11 cellular contexts compared by ENCODE assay signal in genomic region chr4:80074059-80074458, GRCh38. TPM values are rescaled to one million over a fixed set of nuclear protein-coding genes. Genes with fewer than 3 reads are reported as not detected.
A peak's percentile ranks its signal among the peaks of the same experiment; 100 is the strongest.
DNase-seq lines count a peak whose midpoint lies in the region; ATAC-seq and TF ChIP-seq lines count a peak whose summit lies in the region.
"Had no signal": no experiment of that assay in that cellular context is flagged by ENCODE, and none has a peak within 500 bp of the region (broad histone marks: within the 10 kb centered on the region; RNA-seq: fewer than 3 reads in every experiment).

No MANE protein-coding gene starts in this region.

- H3K9ac ChIP-seq in SU-DHL-6 (ENCODE audit: low read length), result 0 out of 2 replicates have a peak overlapping the region, but pooled peaks have one; percentile 63
- no peak overlapping the region for H3K9ac ChIP-seq in stomach smooth muscle (ENCODE audit: low read length in 2 of 2)

- H3K9me2 ChIP-seq in SU-DHL-6 (replicated peaks; ENCODE audit: insufficient read depth, low read length), result no peaks in the 10 kb centered on the region

- H3K27me3 Mint-ChIP-seq in T-helper 2 cell treated with Interferon-gamma antibody and Interleukin-4, amounts not matched to agents 5 μg/mL and 100 μg/mL, for 36 hours (ENCODE audit: low read depth), result peaks cover 6% of the 10 kb centered on the region

- H4K20me1 ChIP-seq in SU-DHL-6 (ENCODE audit: low read depth, low read length), result no peaks in the 10 kb centered on the region

- no peaks in the 10 kb centered on the region for H3K9me3 Mint-ChIP-seq in T-helper 2 cell treated with Interferon-gamma antibody and Interleukin-4, amounts not matched to agents 5 μg/mL and 100 μg/mL, for 36 hours

- peak overlapping the region; percentile 95 for H3K4me3 Mint-ChIP-seq in T-helper 2 cell treated with Interferon-gamma antibody and Interleukin-4, amounts not matched to agents 5 μg/mL and 100 μg/mL, for 36 hours

- peaks cover 4% of the 10 kb centered on the region; the same call in 1 of the 2 replicates for H3F3A ChIP-seq in SU-DHL-6 (ENCODE audit: insufficient read depth)

- H3K4me1 Mint-ChIP-seq in T-helper 2 cell treated with Interferon-gamma antibody and Interleukin-4, amounts not matched to agents 5 μg/mL and 100 μg/mL, for 36 hours (ENCODE audit: low read depth), result peaks cover 59% of the 10 kb centered on the region

- ATAC-seq in left lung (no peak), GM18498 (IDR thresholded peaks at IDR 0.05; ENCODE audit: unreplicated experiment) (no peak)

- no peaks in the 10 kb centered on the region for H3K79me2 ChIP-seq in SU-DHL-6 (ENCODE audit: insufficient read depth, low read length)

- H3K4me2 ChIP-seq in SU-DHL-6 (ENCODE audit: low read depth, low read length, poor library complexity, severe bottlenecking), result peak overlapping the region; percentile 82

- TF ChIP-seq CTCF in SU-DHL-6 (IDR thresholded peaks at IDR 0.05; ENCODE audit: insufficient read depth, low read length, poor library complexity, severe bottlenecking) (no peak), left lung (IDR thresholded peaks at IDR 0.05) (no peak), dorsolateral prefrontal cortex (IDR thresholded peaks at IDR 0.05 in 54 of 56, conservative IDR thresholded peaks at IDR 0.05 in 2 of 56; ENCODE audit: low read depth in 1 of 56, partially characterized antibody in 56 of 56) (no peak)

- peaks cover 23% of the 10 kb centered on the region for H3K36me3 Mint-ChIP-seq in T-helper 2 cell treated with Interferon-gamma antibody and Interleukin-4, amounts not matched to agents 5 μg/mL and 100 μg/mL, for 36 hours (ENCODE audit: low read depth)

- intact Hi-C loops in left lung (cut with DNase I), result no loop called here
- intact Hi-C loops in head of caudate nucleus (cut with DNase I), result no loop called here
- intact Hi-C loops in dorsolateral prefrontal cortex (cut with DNase I), result no loop called here

- no peak for DNase-seq in T-helper 2 cell treated with Interferon-gamma antibody and Interleukin-4, amounts not matched to agents 5 μg/mL and 100 μg/mL, for 36 hours (ENCODE audit: low spot score)
- no peak for DNase-seq in T-helper 2 cell
- DNase-seq in left lung, result no peak
- no peak for DNase-seq in head of caudate nucleus
- DNase-seq in dorsolateral prefrontal cortex, result no peak
- DNase-seq: amygdala, HCEC 1CT, NCI-H1105 treated with DMSO at 0.1 percent for 48 hours had no signal

- peak overlapping the region; percentile 17 for H3K27ac Mint-ChIP-seq in T-helper 2 cell treated with Interferon-gamma antibody and Interleukin-4, amounts not matched to agents 5 μg/mL and 100 μg/mL, for 36 hours

- H3K9me3 ChIP-seq in SU-DHL-6 (ENCODE audit: insufficient read depth, low read length), result no peaks in the 10 kb centered on the region
- H3K9me3 ChIP-seq in left lung, result no peaks in the 10 kb centered on the region
- no peaks in the 10 kb centered on the region for H3K9me3 ChIP-seq in stomach smooth muscle (ENCODE audit: control insufficient read depth in 2 of 2, low read length in 2 of 2)

- H2AFZ ChIP-seq in SU-DHL-6 (ENCODE audit: low read depth, low read length, severe bottlenecking), result peak overlapping the region; percentile 89

- H3K36me3 ChIP-seq in SU-DHL-6 (ENCODE audit: low read length) (no peaks in the 10 kb centered on the region), left lung (peaks cover 0 to 1% of the 10 kb centered on the region in 2 donors), stomach smooth muscle (ENCODE audit: control insufficient read depth in 2 of 2, insufficient read depth in 2 of 2, low read length in 2 of 2) (peaks cover 0 to 3% of the 10 kb centered on the region in 2 donors)

- H3K4me1 ChIP-seq in left lung (peaks cover 11 to 77% of the 10 kb centered on the region in 2 donors), stomach smooth muscle (ENCODE audit: control insufficient read depth, insufficient read depth, low read length) (no peaks in the 10 kb centered on the region)

- H3K27ac ChIP-seq in SU-DHL-6 (ENCODE audit: low read depth, low read length) (peak overlapping the region; percentile 60), left lung (peak overlapping the region; percentile 97 to 100), stomach smooth muscle (ENCODE audit: low read length) (peak overlapping the region; percentile 89), dorsolateral prefrontal cortex (no peak overlapping the region)

- H3K4me3 ChIP-seq in SU-DHL-6 (ENCODE audit: insufficient read depth, low read length, poor library complexity, severe bottlenecking), result no peak overlapping the region
- H3K4me3 ChIP-seq in left lung, result no peak overlapping the region
- H3K4me3 ChIP-seq in stomach smooth muscle (ENCODE audit: low read length in 2 of 2), result no peak overlapping the region
- H3K4me3 ChIP-seq in dorsolateral prefrontal cortex, result no peak overlapping the region

- H3K27me3 ChIP-seq in SU-DHL-6 (ENCODE audit: low read length), result no peaks in the 10 kb centered on the region
- no peaks in the 10 kb centered on the region for H3K27me3 ChIP-seq in left lung
- no peaks in the 10 kb centered on the region for H3K27me3 ChIP-seq in stomach smooth muscle (ENCODE audit: control insufficient read depth in 1 of 2, insufficient read depth in 2 of 2, low read length in 2 of 2)
- peaks cover 0 to 6% (median 0%) of the 10 kb centered on the region in 45 donors for H3K27me3 ChIP-seq in dorsolateral prefrontal cortex

RNA-seq across cellular contexts. Expression of gene ANTXR2, which starts 1.0 kb away (rescaled TPM):
- total RNA-seq in left lung, result 10 to 100 TPM; 45.6 to 73.3 TPM
- total RNA-seq in dorsolateral prefrontal cortex, result 10 to 100 TPM in 23 of 120 experiments, 1 to 10 TPM in 97; 3.0 to 17.1 (median 7.2) TPM

Comparison
In these comparisons a context has a peak if more than half of its experiments do, and no peak if none do; other contexts are left out.
1. H3K27ac ChIP-seq: peak in SU-DHL-6 (single experiment), left lung (2 of 2) and stomach smooth muscle (single experiment); none in dorsolateral prefrontal cortex (0 of 59).